11 cellular contexts compared by ENCODE assay signal in the genomic region with DNA sequence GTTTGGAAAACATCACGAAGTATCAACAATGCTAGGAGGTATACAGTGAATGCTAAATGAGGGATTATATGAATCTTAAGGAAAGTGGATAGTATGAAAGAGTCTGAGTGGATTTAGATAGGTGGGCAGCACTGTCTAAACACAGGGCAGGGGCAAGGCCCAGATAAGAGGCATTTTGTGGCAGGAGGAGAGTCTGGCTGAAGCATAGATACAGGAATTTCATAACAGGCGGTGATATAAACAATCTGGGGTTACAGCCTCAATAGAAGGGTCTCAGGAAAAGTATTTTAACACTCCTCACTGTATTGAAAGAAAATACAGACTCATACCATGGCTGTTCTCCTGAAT.
A peak's percentile ranks its signal among the peaks of the same experiment; 100 is the strongest.
DNase-seq lines count a peak whose midpoint lies in the region; ATAC-seq, FAIRE-seq and TF ChIP-seq lines count a peak whose summit lies in the region.
"Had no signal": no experiment of that assay in that cellular context is flagged by ENCODE, and none has a peak within 500 bp of the region (broad histone marks: within the 10 kb centered on the region; RNA-seq: fewer than 3 reads in every experiment).

No MANE protein-coding gene starts in this region.

- H3K9me3 ChIP-seq in astrocyte (ENCODE audit: insufficient read depth, low read depth, low read length) (no peaks in the 10 kb centered on the region), iPS-18a (ENCODE audit: control insufficient read depth, low read depth, low read length) (no peaks in the 10 kb centered on the region)

- peaks cover 19% of the 10 kb centered on the region for H3K79me2 ChIP-seq in GM23338 (replicated peaks; ENCODE audit: insufficient read depth)
- H3K79me2 ChIP-seq in astrocyte (ENCODE audit: insufficient read depth, low read length) = no peaks in the 10 kb centered on the region

- peak overlapping the region; percentile 92 for H3K27ac Mint-ChIP-seq in GM23338
- peak overlapping the region; percentile 98 for H3K27ac Mint-ChIP-seq in astrocyte (ENCODE audit: unreplicated experiment)
- H3K27ac Mint-ChIP-seq in natural killer cell = no peak overlapping the region
- H3K27ac Mint-ChIP-seq: dendritic cell treated with granulocyte-macrophage colony-stimulating factor and Interleukin-4, amounts not matched to agents 40 ng/mL and 50 ng/mL, for 4 days had no signal

- no peak for FAIRE-seq in astrocyte (lab: Jason Lieb, UNC)

- H2AFZ ChIP-seq in GM23338 = no peak overlapping the region
- H2AFZ ChIP-seq in astrocyte (ENCODE audit: low read depth, low read length) = no peak overlapping the region

- H3K36me3 ChIP-seq in GM23338 (ENCODE audit: insufficient read depth) (peaks cover 5% of the 10 kb centered on the region; the same call in 1 of the 2 replicates), astrocyte (ENCODE audit: insufficient read depth, low read length) (no peaks in the 10 kb centered on the region), iPS-18a (ENCODE audit: control insufficient read depth, low read depth, low read length) (peaks cover 2% of the 10 kb centered on the region)

- no peaks in the 10 kb centered on the region; the same call in 1 of the 2 replicates for H3F3A ChIP-seq in GM23338 (replicated peaks; ENCODE audit: low read depth)

- H4K20me1 ChIP-seq in GM23338 (replicated peaks; ENCODE audit: insufficient read depth) (no peaks in the 10 kb centered on the region), astrocyte (ENCODE audit: insufficient read depth, low read length) (peaks cover 3% of the 10 kb centered on the region)

- H3K27me3 Mint-ChIP-seq in GM23338 (ENCODE audit: insufficient read depth, low read depth, poor library complexity) = peaks cover 7% of the 10 kb centered on the region
- H3K27me3 Mint-ChIP-seq in astrocyte (ENCODE audit: low read depth, unreplicated experiment) = no peaks in the 10 kb centered on the region
- no peaks in the 10 kb centered on the region for H3K27me3 Mint-ChIP-seq in natural killer cell (ENCODE audit: low read depth in 2 of 2)
- H3K27me3 Mint-ChIP-seq: CD4-positive, alpha-beta T cell; dendritic cell treated with granulocyte-macrophage colony-stimulating factor and Interleukin-4, amounts not matched to agents 40 ng/mL and 50 ng/mL, for 4 days had no signal

- H3K36me3 Mint-ChIP-seq in GM23338 (ENCODE audit: low read depth) = peaks cover 70% of the 10 kb centered on the region
- H3K36me3 Mint-ChIP-seq in astrocyte (ENCODE audit: low read depth, unreplicated experiment) = peaks cover 32% of the 10 kb centered on the region
- H3K36me3 Mint-ChIP-seq in natural killer cell = peaks cover 28% of the 10 kb centered on the region

- peak overlapping the region; percentile 50 for H3K9ac ChIP-seq in astrocyte (ENCODE audit: low read length)
- H3K9ac ChIP-seq in iPS-18a (ENCODE audit: low read length) = peak overlapping the region; percentile 14

- H3K4me1 ChIP-seq in GM23338 (ENCODE audit: insufficient read depth) (peaks cover 29% of the 10 kb centered on the region), astrocyte (ENCODE audit: insufficient read depth, low read length) (peaks cover 35% of the 10 kb centered on the region), iPS-18a (ENCODE audit: control insufficient read depth, low read depth, low read length) (peaks cover 39% of the 10 kb centered on the region)

- ATAC-seq in GM23338 (no peak), sciatic nerve (peak; percentile 4), GM18520 (IDR thresholded peaks at IDR 0.05; ENCODE audit: unreplicated experiment) (no peak), natural killer cell (no peak)
- ATAC-seq in stimulated activated naive CD8-positive, alpha-beta T cell treated with anti-CD3 and anti-CD28 coated beads, Interleukin-15, Interleukin-2, amounts not matched to agents 100 U/mL and 50 U/mL, for 24 hours = no peak

- H3K4me3 Mint-ChIP-seq in GM23338 (no peak overlapping the region; the same call in 2 of the 3 replicates), astrocyte (ENCODE audit: unreplicated experiment) (peak overlapping the region; percentile 5), natural killer cell (no peak overlapping the region)
- H3K4me3 Mint-ChIP-seq: CD4-positive, alpha-beta T cell; dendritic cell treated with granulocyte-macrophage colony-stimulating factor and Interleukin-4, amounts not matched to agents 40 ng/mL and 50 ng/mL, for 4 days had no signal

- H3K4me3 ChIP-seq in GM23338 = no peak overlapping the region
- no peak overlapping the region for H3K4me3 ChIP-seq in astrocyte (ENCODE audit: insufficient read depth, low read depth, low read length)
- no peak overlapping the region for H3K4me3 ChIP-seq in iPS-18a (ENCODE audit: low read length)

- H3K4me2 ChIP-seq in GM23338 (no peak overlapping the region), astrocyte (ENCODE audit: low read length) (peak overlapping the region; percentile 78)

- no peak for DNase-seq in GM23338 (ENCODE audit: low spot score)
- no peak for DNase-seq in astrocyte (ENCODE audit: low read depth)
- DNase-seq in sciatic nerve (ENCODE audit: low spot score) = no peak
- DNase-seq in natural killer cell = no peak
- no peak for DNase-seq in stimulated activated naive CD8-positive, alpha-beta T cell treated with anti-CD3 and anti-CD28 coated beads, Interleukin-15, Interleukin-2, amounts not matched to agents 100 U/mL and 50 U/mL, for 24 hours
- no peak for DNase-seq in activated CD8-positive, alpha-beta memory T cell treated with anti-CD3 and anti-CD28 coated beads, Interleukin-2, amount 50 U/mL, for 4 hours
- DNase-seq: CD4-positive, alpha-beta T cell; NCI-H1092 treated with DMSO at 0.1 percent for 48 hours had no signal

- peaks cover 38% of the 10 kb centered on the region for H3K9me3 Mint-ChIP-seq in GM23338
- peaks cover 3% of the 10 kb centered on the region for H3K9me3 Mint-ChIP-seq in astrocyte (ENCODE audit: unreplicated experiment)
- H3K9me3 Mint-ChIP-seq in natural killer cell = peaks cover 3 to 20% of the 10 kb centered on the region in 2 donors

- H3K27ac ChIP-seq in GM23338 (ENCODE audit: low read depth) (peak overlapping the region; percentile 81), astrocyte (ENCODE audit: low read depth, low read length) (peak overlapping the region; percentile 71), iPS-18a (ENCODE audit: low read length) (peak overlapping the region; percentile 8)

- H3K27me3 ChIP-seq in GM23338 (ENCODE audit: insufficient read depth) (no peaks in the 10 kb centered on the region), astrocyte (ENCODE audit: insufficient read depth, low read length) (no peaks in the 10 kb centered on the region), iPS-18a (ENCODE audit: control insufficient read depth, insufficient read depth, low read length) (no peaks in the 10 kb centered on the region)

- H3K4me1 Mint-ChIP-seq in GM23338 = peaks cover 42% of the 10 kb centered on the region
- H3K4me1 Mint-ChIP-seq in astrocyte (ENCODE audit: low read depth, unreplicated experiment) = peaks cover 46% of the 10 kb centered on the region
- no peaks in the 10 kb centered on the region for H3K4me1 Mint-ChIP-seq in natural killer cell

- H3K9me2 ChIP-seq in GM23338 (ENCODE audit: insufficient read depth) = no peaks in the 10 kb centered on the region

- intact Hi-C loops in sciatic nerve (cut with DNase I) = no loop called here
- intact Hi-C loops in natural killer cell (cut with micrococcal nuclease) = no loop called here

- no peak for TF ChIP-seq CTCF in GM23338 (conservative IDR thresholded peaks at IDR 0.05; ENCODE audit: low read depth in 2 of 2)
- no peak for TF ChIP-seq CTCF in astrocyte (IDR thresholded peaks at IDR 0.05; ENCODE audit: insufficient read depth, low read depth, low read length)
- TF ChIP-seq CTCF in natural killer cell (IDR thresholded peaks at IDR 0.05) = no peak

TF ChIP-seq in GM23338, 12 proteins besides CTCF, POLR2A, EP300 and RAD21 (continues in another document):
- TF ChIP-seq, protein P1, sequence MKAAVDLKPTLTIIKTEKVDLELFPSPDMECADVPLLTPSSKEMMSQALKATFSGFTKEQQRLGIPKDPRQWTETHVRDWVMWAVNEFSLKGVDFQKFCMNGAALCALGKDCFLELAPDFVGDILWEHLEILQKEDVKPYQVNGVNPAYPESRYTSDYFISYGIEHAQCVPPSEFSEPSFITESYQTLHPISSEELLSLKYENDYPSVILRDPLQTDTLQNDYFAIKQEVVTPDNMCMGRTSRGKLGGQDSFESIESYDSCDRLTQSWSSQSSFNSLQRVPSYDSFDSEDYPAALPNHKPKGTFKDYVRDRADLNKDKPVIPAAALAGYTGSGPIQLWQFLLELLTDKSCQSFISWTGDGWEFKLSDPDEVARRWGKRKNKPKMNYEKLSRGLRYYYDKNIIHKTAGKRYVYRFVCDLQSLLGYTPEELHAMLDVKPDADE (IDR thresholded peaks at IDR 0.05) = no peak
- TF ChIP-seq, protein P2, sequence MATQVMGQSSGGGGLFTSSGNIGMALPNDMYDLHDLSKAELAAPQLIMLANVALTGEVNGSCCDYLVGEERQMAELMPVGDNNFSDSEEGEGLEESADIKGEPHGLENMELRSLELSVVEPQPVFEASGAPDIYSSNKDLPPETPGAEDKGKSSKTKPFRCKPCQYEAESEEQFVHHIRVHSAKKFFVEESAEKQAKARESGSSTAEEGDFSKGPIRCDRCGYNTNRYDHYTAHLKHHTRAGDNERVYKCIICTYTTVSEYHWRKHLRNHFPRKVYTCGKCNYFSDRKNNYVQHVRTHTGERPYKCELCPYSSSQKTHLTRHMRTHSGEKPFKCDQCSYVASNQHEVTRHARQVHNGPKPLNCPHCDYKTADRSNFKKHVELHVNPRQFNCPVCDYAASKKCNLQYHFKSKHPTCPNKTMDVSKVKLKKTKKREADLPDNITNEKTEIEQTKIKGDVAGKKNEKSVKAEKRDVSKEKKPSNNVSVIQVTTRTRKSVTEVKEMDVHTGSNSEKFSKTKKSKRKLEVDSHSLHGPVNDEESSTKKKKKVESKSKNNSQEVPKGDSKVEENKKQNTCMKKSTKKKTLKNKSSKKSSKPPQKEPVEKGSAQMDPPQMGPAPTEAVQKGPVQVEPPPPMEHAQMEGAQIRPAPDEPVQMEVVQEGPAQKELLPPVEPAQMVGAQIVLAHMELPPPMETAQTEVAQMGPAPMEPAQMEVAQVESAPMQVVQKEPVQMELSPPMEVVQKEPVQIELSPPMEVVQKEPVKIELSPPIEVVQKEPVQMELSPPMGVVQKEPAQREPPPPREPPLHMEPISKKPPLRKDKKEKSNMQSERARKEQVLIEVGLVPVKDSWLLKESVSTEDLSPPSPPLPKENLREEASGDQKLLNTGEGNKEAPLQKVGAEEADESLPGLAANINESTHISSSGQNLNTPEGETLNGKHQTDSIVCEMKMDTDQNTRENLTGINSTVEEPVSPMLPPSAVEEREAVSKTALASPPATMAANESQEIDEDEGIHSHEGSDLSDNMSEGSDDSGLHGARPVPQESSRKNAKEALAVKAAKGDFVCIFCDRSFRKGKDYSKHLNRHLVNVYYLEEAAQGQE (IDR thresholded peaks at IDR 0.05; ENCODE audit: unreplicated experiment) = no peak
- no peak for TF ChIP-seq NANOG (IDR thresholded peaks at IDR 0.05; ENCODE audit: borderline replicate concordance)

Comparison
In these comparisons a context has a peak if more than half of its experiments do, and no peak if none do; other contexts are left out.
1. H3K27ac ChIP-seq: peak in every context shown above with its lines; median percentile 81 in GM23338; 71 in astrocyte; 8 in iPS-18a.
2. H3K27ac Mint-ChIP-seq: peak in GM23338 (single experiment) and astrocyte (single experiment); none in natural killer cell (0 of 2).